Comparison of ENCODE assay signal across 1 cellular context in the genomic region with DNA sequence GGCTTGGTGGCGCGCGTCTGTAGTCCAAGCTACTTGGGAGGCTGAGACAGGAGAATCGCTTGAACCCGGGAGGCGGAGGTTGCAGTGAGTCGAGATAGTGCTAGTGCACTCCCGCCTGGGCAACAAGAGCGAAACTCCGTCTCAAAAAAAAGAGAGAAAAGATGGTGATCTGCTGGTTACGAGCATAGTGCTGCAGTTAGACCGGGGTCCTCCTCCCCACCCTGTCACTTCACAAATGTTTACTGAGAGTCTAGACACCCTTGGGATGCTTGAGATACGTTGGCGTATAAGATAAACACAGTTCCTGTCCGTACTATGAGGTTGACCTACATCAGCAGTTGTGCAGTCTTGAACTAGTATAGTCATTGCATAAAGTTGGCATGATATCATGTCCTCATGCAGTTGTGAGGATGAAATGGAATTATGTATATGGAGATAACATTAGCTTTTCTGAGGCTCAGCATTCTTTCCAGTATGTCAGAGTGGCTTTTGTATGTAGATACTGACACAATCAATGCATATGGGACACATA.
A peak's percentile ranks its signal among the peaks of the same experiment; 100 is the strongest.
TF ChIP-seq lines count a peak whose summit lies in the region.

No MANE protein-coding gene starts in this region.

TF ChIP-seq in HEK293, 187 proteins besides CTCF, POLR2A, EP300 and RAD21 (continued from another document):
- TF ChIP-seq, protein P1, sequence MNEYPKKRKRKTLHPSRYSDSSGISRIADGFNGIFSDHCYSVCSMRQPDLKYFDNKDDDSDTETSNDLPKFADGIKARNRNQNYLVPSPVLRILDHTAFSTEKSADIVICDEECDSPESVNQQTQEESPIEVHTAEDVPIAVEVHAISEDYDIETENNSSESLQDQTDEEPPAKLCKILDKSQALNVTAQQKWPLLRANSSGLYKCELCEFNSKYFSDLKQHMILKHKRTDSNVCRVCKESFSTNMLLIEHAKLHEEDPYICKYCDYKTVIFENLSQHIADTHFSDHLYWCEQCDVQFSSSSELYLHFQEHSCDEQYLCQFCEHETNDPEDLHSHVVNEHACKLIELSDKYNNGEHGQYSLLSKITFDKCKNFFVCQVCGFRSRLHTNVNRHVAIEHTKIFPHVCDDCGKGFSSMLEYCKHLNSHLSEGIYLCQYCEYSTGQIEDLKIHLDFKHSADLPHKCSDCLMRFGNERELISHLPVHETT (tag by site-specific recombination; IDR thresholded peaks at IDR 0.05): 0 out of 2 replicates have a peak, but pooled peaks have one; percentile 9
- TF ChIP-seq ZNF24 (tag by site-specific recombination; IDR thresholded peaks at IDR 0.05) (no peak), HOXD13 (CRISPR knock-in tag; IDR thresholded peaks at IDR 0.05; ENCODE audit: borderline replicate concordance) (no peak), ZSCAN5A (tag by site-specific recombination; IDR thresholded peaks at IDR 0.05) (0 out of 2 replicates have a peak, but pooled peaks have one; percentile 3), ZNF391 (tag by site-specific recombination; IDR thresholded peaks at IDR 0.05; ENCODE audit: borderline replicate concordance, low read depth) (0 out of 2 replicates have a peak, but pooled peaks have one; percentile 17), ZEB2 (tag by site-specific recombination; IDR thresholded peaks at IDR 0.05) (no peak), ZBTB48 (tag by site-specific recombination; IDR thresholded peaks at IDR 0.05) (no peak)
- TF ChIP-seq, protein P2, sequence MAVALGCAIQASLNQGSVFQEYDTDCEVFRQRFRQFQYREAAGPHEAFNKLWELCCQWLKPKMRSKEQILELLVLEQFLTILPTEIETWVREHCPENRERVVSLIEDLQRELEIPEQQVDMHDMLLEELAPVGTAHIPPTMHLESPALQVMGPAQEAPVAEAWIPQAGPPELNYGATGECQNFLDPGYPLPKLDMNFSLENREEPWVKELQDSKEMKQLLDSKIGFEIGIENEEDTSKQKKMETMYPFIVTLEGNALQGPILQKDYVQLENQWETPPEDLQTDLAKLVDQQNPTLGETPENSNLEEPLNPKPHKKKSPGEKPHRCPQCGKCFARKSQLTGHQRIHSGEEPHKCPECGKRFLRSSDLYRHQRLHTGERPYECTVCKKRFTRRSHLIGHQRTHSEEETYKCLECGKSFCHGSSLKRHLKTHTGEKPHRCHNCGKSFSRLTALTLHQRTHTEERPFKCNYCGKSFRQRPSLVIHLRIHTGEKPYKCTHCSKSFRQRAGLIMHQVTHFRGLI (tag by site-specific recombination; IDR thresholded peaks at IDR 0.05): 0 out of 2 replicates have a peak, but pooled peaks have one; percentile 4
TF ChIP-seq in HEK293: peak in this region for 7.
